Comparison of ENCODE assay signal across 19 cellular contexts in genomic region chr16:1817276-1817589, GRCh38. TPM values are rescaled to one million over a fixed set of nuclear protein-coding genes. Genes with fewer than 3 reads are reported as not detected.
DNase-seq lines count a peak whose midpoint lies in the region; ATAC-seq and TF ChIP-seq lines count a peak whose summit lies in the region.
"Had no signal": no experiment of that assay in that cellular context is flagged by ENCODE, and none has a peak within 500 bp of the region (broad histone marks: within the 10 kb centered on the region; RNA-seq: fewer than 3 reads in every experiment).

No MANE protein-coding gene starts in this region.

- H3K27ac Mint-ChIP-seq in chondrocyte (ENCODE audit: unreplicated experiment), result no peak overlapping the region
- H3K27ac Mint-ChIP-seq: CD4-positive, alpha-beta memory T cell had no signal

- no peak overlapping the region for H2BK120ac ChIP-seq in neuronal stem cell (ENCODE audit: low read depth, low read length)

- TF ChIP-seq CTCF in heart left ventricle (IDR thresholded peaks at IDR 0.05), result no peak
- no peak for TF ChIP-seq CTCF in chondrocyte (IDR thresholded peaks at IDR 0.05)
- TF ChIP-seq CTCF in upper lobe of right lung (IDR thresholded peaks at IDR 0.05), result no peak

- intact Hi-C loops in left ventricle myocardium superior (cut with micrococcal nuclease) (no loop called here), heart left ventricle (cut with DNase I) (no loop called here), upper lobe of right lung (cut with DNase I) (no loop called here)

- H2BK15ac ChIP-seq in neuronal stem cell (ENCODE audit: low read length), result no peak overlapping the region

- no peak overlapping the region for H3K4ac ChIP-seq in neuronal stem cell (ENCODE audit: low read length)

- peaks cover 6% of the 10 kb centered on the region for H3K36me3 Mint-ChIP-seq in chondrocyte (ENCODE audit: low read depth)

- H2BK12ac ChIP-seq in neuronal stem cell (ENCODE audit: low read length), result no peak overlapping the region

- H3K9me3 ChIP-seq in heart left ventricle (no peaks in the 10 kb centered on the region), neuronal stem cell (replicated peaks in 1 of 2; ENCODE audit: control insufficient read depth in 2 of 2, insufficient read depth in 1 of 2, low read depth in 1 of 2, low read length in 2 of 2) (no peaks in the 10 kb centered on the region), upper lobe of right lung (no peaks in the 10 kb centered on the region)
- H3K9me3 ChIP-seq: BLaER1 had no signal

- H3K27me3 Mint-ChIP-seq in chondrocyte (ENCODE audit: low read depth), result no peaks in the 10 kb centered on the region
- H3K27me3 Mint-ChIP-seq: CD4-positive, alpha-beta memory T cell had no signal

- WGBS in heart left ventricle, 4 donors, result 92 to 96% (median 95%) methylated on average over 7 to 9 of the region's 9 CpGs
- WGBS in neuronal stem cell (ENCODE audit: extremely low coverage in 2 of 2, insufficient read length in 2 of 2, insufficient replicate concordance in 1 of 2), 2 donors, result no CpG with 5 or more reads among the region's 9 CpGs

- H3K27me3 ChIP-seq in heart left ventricle (no peaks in the 10 kb centered on the region), neuronal stem cell (ENCODE audit: control insufficient read depth in 3 of 3, insufficient read depth in 3 of 3, low read depth in 1 of 3, low read length in 3 of 3) (no peaks in the 10 kb centered on the region), upper lobe of right lung (no peaks in the 10 kb centered on the region)
- H3K27me3 ChIP-seq: BLaER1 had no signal

- H4K8ac ChIP-seq in neuronal stem cell (ENCODE audit: low read depth, low read length), result no peak overlapping the region

- TF ChIP-seq POLR2A in heart left ventricle (IDR thresholded peaks at IDR 0.05), result no peak

- H3K4me2 ChIP-seq in neuronal stem cell (ENCODE audit: insufficient read depth, low read length, poor library complexity, severe bottlenecking), result no peak overlapping the region
- H3K4me2 ChIP-seq: BLaER1 had no signal

- H3K9me3 Mint-ChIP-seq in chondrocyte (ENCODE audit: low read depth), result no peaks in the 10 kb centered on the region
- H3K9me3 Mint-ChIP-seq: CD14-positive monocyte; CD4-positive, alpha-beta memory T cell had no signal

- no peak overlapping the region for H4K91ac ChIP-seq in neuronal stem cell (ENCODE audit: low read depth, low read length, poor library complexity)

- no peak overlapping the region for H2AFZ ChIP-seq in neuronal stem cell (ENCODE audit: low read length)
- H2AFZ ChIP-seq: GM23248 had no signal

- H3K4me3 ChIP-seq in heart left ventricle (no peak overlapping the region), neuronal stem cell (ENCODE audit: low read length in 2 of 2) (no peak overlapping the region), upper lobe of right lung (no peak overlapping the region)
- H3K4me3 ChIP-seq: BLaER1, GM23248 had no signal

- peaks cover 10% of the 10 kb centered on the region for H3K79me1 ChIP-seq in neuronal stem cell (ENCODE audit: low read depth, low read length)

- H3K4me3 Mint-ChIP-seq in chondrocyte (ENCODE audit: unreplicated experiment), result no peak overlapping the region
- H3K4me3 Mint-ChIP-seq: CD14-positive monocyte had no signal

- H3K23ac ChIP-seq in neuronal stem cell (ENCODE audit: low read depth, low read length, poor library complexity), result no peak overlapping the region

- peak overlapping the region; percentile 75 for H2BK5ac ChIP-seq in neuronal stem cell (ENCODE audit: low read length)

- peaks cover 12% of the 10 kb centered on the region for H3K4me1 Mint-ChIP-seq in chondrocyte (ENCODE audit: low read depth)
- H3K4me1 Mint-ChIP-seq: CD14-positive monocyte had no signal

- H3K36me3 ChIP-seq in heart left ventricle, result peaks cover 0 to 89% (median 70%) of the 10 kb centered on the region in 9 donors
- peaks cover 11 to 61% of the 10 kb centered on the region in 2 donors for H3K36me3 ChIP-seq in neuronal stem cell (replicated peaks in 1 of 2; ENCODE audit: control insufficient read depth in 2 of 2, insufficient read depth in 2 of 2, low read length in 2 of 2)
- peaks cover 66% of the 10 kb centered on the region for H3K36me3 ChIP-seq in upper lobe of right lung

- H3K4me1 ChIP-seq in heart left ventricle (peaks cover 0 to 6% (median 0%) of the 10 kb centered on the region in 12 donors), neuronal stem cell (ENCODE audit: control insufficient read depth in 2 of 2, insufficient read depth in 1 of 2, low read depth in 1 of 2, low read length in 2 of 2) (no peaks in the 10 kb centered on the region), upper lobe of right lung (peaks cover 11% of the 10 kb centered on the region)

- H3K27ac ChIP-seq in heart left ventricle, result no peak overlapping the region
- no peak overlapping the region for H3K27ac ChIP-seq in neuronal stem cell (replicated peaks; ENCODE audit: low read length)
- H3K27ac ChIP-seq in upper lobe of right lung, result no peak overlapping the region
- H3K27ac ChIP-seq: BLaER1, GM23248 had no signal

- H3K14ac ChIP-seq in neuronal stem cell (ENCODE audit: low read length), result no peak overlapping the region

- DNase-seq in left ventricle myocardium superior (peak; percentile 23), heart left ventricle (no peak), chondrocyte (ENCODE audit: low spot score) (peak; percentile 78), neuronal stem cell (ENCODE audit: low spot score) (no peak), upper lobe of right lung (peak; percentile 60), iPS-NIHi7 (ENCODE audit: extremely low spot score) (no peak)
- DNase-seq: 8988T; CD4-positive, alpha-beta memory T cell; DMS153; DMS79; GDM1; GM23248; HCEC 1CT had no signal

- no peak overlapping the region for H3K18ac ChIP-seq in neuronal stem cell (ENCODE audit: low read length)

- H3K9ac ChIP-seq in neuronal stem cell (ENCODE audit: low read depth, low read length, poor library complexity), result no peak overlapping the region
- H3K9ac ChIP-seq: BLaER1, GM23248 had no signal

- no peak overlapping the region for H2AK5ac ChIP-seq in neuronal stem cell (ENCODE audit: low read depth, low read length)

- no peak for ATAC-seq in left ventricle myocardium superior
- no peak for ATAC-seq in heart left ventricle
- no peak for ATAC-seq in upper lobe of right lung
- no peak for ATAC-seq in HG03571 (IDR thresholded peaks at IDR 0.05; ENCODE audit: unreplicated experiment)

RNA-seq across cellular contexts. Expression of gene HAGH, which starts 9.4 kb away (rescaled TPM):
- total RNA-seq in left ventricle myocardium superior (182 TPM), heart left ventricle (100 to 1,000 TPM; 111 to 358 (median 165) TPM), chondrocyte (46.5 to 56.7 TPM (median 55.1 TPM) in 3 replicates), upper lobe of right lung (71.8 TPM)
- polyA plus RNA-seq in heart left ventricle, result 100 to 1,000 TPM; 155 to 226 TPM
- 45.7 TPM for polyA plus RNA-seq in neuronal stem cell (2013, experiment 1 of 2)
- polyA plus RNA-seq in neuronal stem cell (2013, experiment 2 of 2), result 44.7 TPM

RNA-seq across cellular contexts. Expression of gene FAHD1, which starts 9.8 kb away (rescaled TPM):
- 30.0 TPM for total RNA-seq in left ventricle myocardium superior
- 10 to 100 TPM; 19.2 to 83.8 (median 28.4) TPM for total RNA-seq in heart left ventricle
- 10 to 100 TPM; 46.8 to 47.4 TPM for polyA plus RNA-seq in heart left ventricle
- total RNA-seq in chondrocyte, result 25.8 to 27.1 TPM (median 25.9 TPM) in 3 replicates
- polyA plus RNA-seq in neuronal stem cell (2013, experiment 1 of 2), result 17.0 TPM
- polyA plus RNA-seq in neuronal stem cell (2013, experiment 2 of 2), result 16.9 TPM
- total RNA-seq in upper lobe of right lung, result 17.2 TPM

RNA-seq across cellular contexts. Expression of gene IGFALS, which starts 23.7 kb away (rescaled TPM):
- total RNA-seq in left ventricle myocardium superior (not detected), heart left ventricle (under 1 TPM in 2 of 9 donors, not detected in 7; 0.12 to 0.38 TPM), chondrocyte (0.12 to 0.31 TPM in 2 of 3 replicates, not detected in the other), upper lobe of right lung (2.5 TPM)
- under 1 TPM in 1 of 2 donors, not detected in 1; 0.23 TPM for polyA plus RNA-seq in heart left ventricle
- 0.06 TPM for polyA plus RNA-seq in neuronal stem cell (2013, experiment 1 of 2)
- 0.08 TPM for polyA plus RNA-seq in neuronal stem cell (2013, experiment 2 of 2)
- total RNA-seq: A673, Daoy, GM23248 had no signal
- polyA plus RNA-seq: AG04450; CD14-positive monocyte; CD4-positive, alpha-beta memory T cell; GM23248 had no signal

RNA-seq across cellular contexts. Expression of gene NUBP2, which starts 34.5 kb away (rescaled TPM):
- total RNA-seq in left ventricle myocardium superior, result 36.6 TPM
- total RNA-seq in heart left ventricle, result 10 to 100 TPM; 26.7 to 81.9 (median 30.1) TPM
- 10 to 100 TPM; 41.2 to 63.1 TPM for polyA plus RNA-seq in heart left ventricle
- 36.5 to 46.0 TPM (median 40.7 TPM) in 3 replicates for total RNA-seq in chondrocyte
- polyA plus RNA-seq in neuronal stem cell (2013, experiment 1 of 2), result 52.2 TPM
- polyA plus RNA-seq in neuronal stem cell (2013, experiment 2 of 2), result 50.6 TPM
- total RNA-seq in upper lobe of right lung, result 38.9 TPM

RNA-seq across cellular contexts. Expression of gene SPSB3, which starts 34.9 kb away (rescaled TPM):
- total RNA-seq in left ventricle myocardium superior, result 40.8 TPM
- 100 to 1,000 TPM in 1 of 9 donors, 10 to 100 TPM in 8; 25.8 to 100 (median 31.8) TPM for total RNA-seq in heart left ventricle
- polyA plus RNA-seq in heart left ventricle, result 10 to 100 TPM; 44.5 to 52.0 TPM
- 30.8 to 32.1 TPM (median 31.5 TPM) in 3 replicates for total RNA-seq in chondrocyte
- 25.2 TPM for polyA plus RNA-seq in neuronal stem cell (2013, experiment 1 of 2)
- 23.3 TPM for polyA plus RNA-seq in neuronal stem cell (2013, experiment 2 of 2)
- 43.0 TPM for total RNA-seq in upper lobe of right lung

Comparison
In these comparisons a context has a peak if more than half of its experiments do, and no peak if none do; other contexts are left out.
1. DNase-seq: peak in left ventricle myocardium superior (single experiment), chondrocyte (single experiment) and upper lobe of right lung (single experiment); none in heart left ventricle (0 of 5), neuronal stem cell (single experiment) and iPS-NIHi7 (single experiment).